Comparison of ENCODE assay signal across 11 cellular contexts in genomic region chrX:111568356-111568755, GRCh38. TPM values are rescaled to one million over a fixed set of nuclear protein-coding genes. Genes with fewer than 3 reads are reported as not detected.
DNase-seq lines count a peak whose midpoint lies in the region; ATAC-seq and TF ChIP-seq lines count a peak whose summit lies in the region.
"Had no signal": no experiment of that assay in that cellular context is flagged by ENCODE, and none has a peak within 500 bp of the region (broad histone marks: within the 10 kb centered on the region; RNA-seq: fewer than 3 reads in every experiment).

No MANE protein-coding gene starts in this region.

- H3K9me3 ChIP-seq in WERI-Rb-1 (ENCODE audit: severe bottlenecking) (no peaks in the 10 kb centered on the region), lower lobe of right lung (no peaks in the 10 kb centered on the region)
- H3K9me3 ChIP-seq: esophagus muscularis mucosa, ovary had no signal

- CTCF ChIA-PET in activated naive CD4-positive, alpha-beta T cell treated with anti-CD3 and anti-CD28 coated beads for 36 hours (lab: Charles Lee), result no interaction called here

- H3K27me3 ChIP-seq in WERI-Rb-1 (ENCODE audit: insufficient read depth, low read depth, severe bottlenecking) (peaks cover 7% of the 10 kb centered on the region), lower lobe of right lung (ENCODE audit: low read depth) (no peaks in the 10 kb centered on the region)
- H3K27me3 ChIP-seq: esophagus muscularis mucosa, ovary had no signal

- H3K27ac ChIP-seq in WERI-Rb-1, result no peak overlapping the region
- no peak overlapping the region for H3K27ac ChIP-seq in lower lobe of right lung
- H3K27ac ChIP-seq: esophagus muscularis mucosa, ovary had no signal

- intact Hi-C loops in lower lobe of right lung (cut with DNase I), result no loop called here
- intact Hi-C loops in activated naive CD4-positive, alpha-beta T cell treated with anti-CD3 and anti-CD28 coated beads for 36 hours (cut with micrococcal nuclease), result no loop called here

- no peaks in the 10 kb centered on the region for H3K4me1 Mint-ChIP-seq in activated naive CD4-positive, alpha-beta T cell treated with anti-CD3 and anti-CD28 coated beads for 36 hours (ENCODE audit: low read depth)
- H3K4me1 Mint-ChIP-seq: stimulated activated naive B cell treated with anti-CD40 and anti-IgM and Interleukin-4, amounts not matched to agents 10 μg/mL and 1 μg/mL and 100 μg/mL, for 72 hours had no signal

- no peaks in the 10 kb centered on the region for H3K36me3 Mint-ChIP-seq in activated naive CD4-positive, alpha-beta T cell treated with anti-CD3 and anti-CD28 coated beads for 36 hours (ENCODE audit: low read depth)
- H3K36me3 Mint-ChIP-seq: stimulated activated naive B cell treated with anti-CD40 and anti-IgM and Interleukin-4, amounts not matched to agents 10 μg/mL and 1 μg/mL and 100 μg/mL, for 72 hours had no signal

- H3K4me1 ChIP-seq in lower lobe of right lung, result no peaks in the 10 kb centered on the region
- H3K4me1 ChIP-seq: esophagus muscularis mucosa had no signal

- peaks cover 4% of the 10 kb centered on the region for H3K27me3 Mint-ChIP-seq in activated naive CD4-positive, alpha-beta T cell treated with anti-CD3 and anti-CD28 coated beads for 36 hours (ENCODE audit: low read depth)

- peak; percentile 24 for DNase-seq in D341Med (ENCODE audit: low spot score)
- DNase-seq in HT1080 (ENCODE audit: low read depth), result peak; percentile 3
- peak; percentile 13 for DNase-seq in WERI-Rb-1
- peak; percentile 8 for DNase-seq in left kidney (ENCODE audit: low read depth, low spot score)
- no peak for DNase-seq in lower lobe of right lung
- DNase-seq in NCI-H1930 (lab: John Stamatoyannopoulos, UW), result no peak
- DNase-seq in activated naive CD4-positive, alpha-beta T cell treated with anti-CD3 and anti-CD28 coated beads for 36 hours, result no peak
- DNase-seq: ovary; stimulated activated naive B cell treated with anti-CD40 and anti-IgM and Interleukin-4, amounts not matched to agents 10 μg/mL and 1 μg/mL and 100 μg/mL, for 72 hours had no signal

- H3K36me3 ChIP-seq in WERI-Rb-1 (no peaks in the 10 kb centered on the region), lower lobe of right lung (no peaks in the 10 kb centered on the region)
- H3K36me3 ChIP-seq: esophagus muscularis mucosa, ovary had no signal

- ATAC-seq in lower lobe of right lung (no peak), HG03439 (IDR thresholded peaks at IDR 0.05; ENCODE audit: unreplicated experiment) (no peak)
- ATAC-seq: stimulated activated naive B cell treated with anti-CD40 and anti-IgM and Interleukin-4, amounts not matched to agents 10 μg/mL and 1 μg/mL and 100 μg/mL, for 72 hours had no signal

- no peak overlapping the region for H3K27ac Mint-ChIP-seq in activated naive CD4-positive, alpha-beta T cell treated with anti-CD3 and anti-CD28 coated beads for 36 hours
- H3K27ac Mint-ChIP-seq: stimulated activated naive B cell treated with anti-CD40 and anti-IgM and Interleukin-4, amounts not matched to agents 10 μg/mL and 1 μg/mL and 100 μg/mL, for 72 hours had no signal

- H3K9me3 Mint-ChIP-seq in activated naive CD4-positive, alpha-beta T cell treated with anti-CD3 and anti-CD28 coated beads for 36 hours, result peaks cover 1% of the 10 kb centered on the region

- TF ChIP-seq CTCF in WERI-Rb-1 (IDR thresholded peaks at IDR 0.05; ENCODE audit: low read depth, low read length) (peak; percentile 67), lower lobe of right lung (IDR thresholded peaks at IDR 0.05) (no peak)

- no peak overlapping the region for H3K4me3 ChIP-seq in WERI-Rb-1 (ENCODE audit: low read depth, low read length)
- H3K4me3 ChIP-seq in lower lobe of right lung, result no peak overlapping the region
- H3K4me3 ChIP-seq: esophagus muscularis mucosa, ovary had no signal

- no peak overlapping the region for H3K4me3 Mint-ChIP-seq in activated naive CD4-positive, alpha-beta T cell treated with anti-CD3 and anti-CD28 coated beads for 36 hours
- H3K4me3 Mint-ChIP-seq: stimulated activated naive B cell treated with anti-CD40 and anti-IgM and Interleukin-4, amounts not matched to agents 10 μg/mL and 1 μg/mL and 100 μg/mL, for 72 hours had no signal

RNA-seq across cellular contexts. Expression of gene SERTM2, which starts 56.9 kb away (rescaled TPM):
- total RNA-seq in HT1080 (2014; rRNA removed; shearing (Covaris generic)), result 0.20 TPM in 1 of 2 replicates, not detected in the other
- 0.03 and 0.09 TPM in 2 replicates for polyA plus RNA-seq in HT1080 (2015; cell fraction: cytosol; rRNA removed)
- 0.06 and 0.16 TPM in 2 replicates for polyA plus RNA-seq in HT1080 (2015; cell fraction: nucleus; rRNA removed)
- 0.09 TPM for total RNA-seq in lower lobe of right lung
- total RNA-seq in activated naive CD4-positive, alpha-beta T cell treated with anti-CD3 and anti-CD28 coated beads for 36 hours, result under 1 TPM; 0.05 to 0.25 TPM
- total RNA-seq: esophagus muscularis mucosa had no signal

Comparison
In these comparisons a context has a peak if more than half of its experiments do, and no peak if none do; other contexts are left out.
1. DNase-seq: peak in D341Med (single experiment), HT1080 (single experiment), WERI-Rb-1 (single experiment) and left kidney (single experiment); none in lower lobe of right lung (single experiment), NCI-H1930 (0 of 2) and activated naive CD4-positive, alpha-beta T cell treated with anti-CD3 and anti-CD28 coated beads for 36 hours (single experiment).